8 cellular contexts compared by ENCODE assay signal in genomic region chr2:38095996-38096861, GRCh38. TPM values are rescaled to one million over a fixed set of nuclear protein-coding genes. Genes with fewer than 3 reads are reported as not detected.
DNase-seq lines count a peak whose midpoint lies in the region; ATAC-seq and TF ChIP-seq lines count a peak whose summit lies in the region.

No MANE protein-coding gene starts in this region.

- no peaks in the 10 kb centered on the region for H3K36me3 ChIP-seq in hepatocyte (replicated peaks; ENCODE audit: insufficient read depth, low read depth)

- no peaks in the 10 kb centered on the region for H3K79me2 ChIP-seq in hepatocyte

- H3K4me2 ChIP-seq in hepatocyte, result peak overlapping the region; percentile 34

- H3K4me1 ChIP-seq in hepatocyte (ENCODE audit: insufficient read depth), result peaks cover 45% of the 10 kb centered on the region

- no peak overlapping the region for H2AFZ ChIP-seq in hepatocyte

- peak; percentile 58 for DNase-seq in CD1c-positive myeloid dendritic cell (ENCODE audit: extremely low spot score)
- peak; percentile 89 for DNase-seq in H4 (ENCODE audit: low spot score)
- peak; percentile 84 for DNase-seq in SKM-1 treated with dmso at 0.1 percent for 144 hours (lab: John Stamatoyannopoulos, UW; ENCODE audit: unreplicated experiment)
- DNase-seq in hepatocyte (ENCODE audit: low spot score), result peak; percentile 89
- DNase-seq in NCI-H1105 treated with DMSO at 0.1 percent for 48 hours (lab: John Stamatoyannopoulos, UW), result no peak
- no peak for DNase-seq in globus pallidus (ENCODE audit: low spot score)
- no peak for DNase-seq in NCI-H2196 treated with DMSO at 0.1 percent for 48 hours (lab: John Stamatoyannopoulos, UW; ENCODE audit: unreplicated experiment)

- H3K27me3 ChIP-seq in hepatocyte, result no peaks in the 10 kb centered on the region

- TF ChIP-seq CTCF in hepatocyte (IDR thresholded peaks at IDR 0.05; ENCODE audit: poor library complexity), result no peak

- no peaks in the 10 kb centered on the region for H3K9me2 ChIP-seq in hepatocyte (replicated peaks; ENCODE audit: insufficient read depth)

- H3K4me3 ChIP-seq in hepatocyte, result no peak overlapping the region

- no peak for ATAC-seq in HG03097 (IDR thresholded peaks at IDR 0.05; ENCODE audit: low FRiP score, unreplicated experiment)

- H3K27ac ChIP-seq in hepatocyte, result peak overlapping the region; percentile 90

- 17% methylated on average over 16 of the region's 19 CpGs for WGBS in hepatocyte (ENCODE audit: low lambda C conversion rate, missing lambda C conversion rate)

- H4K20me1 ChIP-seq in hepatocyte (ENCODE audit: insufficient read depth, poor library complexity, severe bottlenecking), result no peaks in the 10 kb centered on the region

- no peaks in the 10 kb centered on the region for H3K9me3 ChIP-seq in hepatocyte (ENCODE audit: low read depth)

RNA-seq across cellular contexts. Expression of gene CYP1B1, which starts 20.3 kb away (rescaled TPM):
- total RNA-seq in H4 (2014; rRNA removed; shearing (Covaris generic)), result 16.3 and 29.9 TPM in 2 replicates
- 23.2 and 28.9 TPM in 2 replicates for total RNA-seq in hepatocyte
- 32.7 and 38.5 TPM in 2 replicates for polyA plus RNA-seq in hepatocyte

Comparison
In these comparisons a context has a peak if more than half of its experiments do, and no peak if none do; other contexts are left out.
1. DNase-seq: peak in CD1c-positive myeloid dendritic cell (single experiment), H4 (single experiment), SKM-1 treated with dmso at 0.1 percent for 144 hours (single experiment) and hepatocyte (single experiment); none in NCI-H1105 treated with DMSO at 0.1 percent for 48 hours (single experiment), globus pallidus (single experiment) and NCI-H2196 treated with DMSO at 0.1 percent for 48 hours (single experiment).